In genomic region chr9:22244141-22245011, GRCh38 we compare ENCODE assay signal across 8 cellular contexts.
DNase-seq lines count a peak whose midpoint lies in the region; ATAC-seq and TF ChIP-seq lines count a peak whose summit lies in the region.

No MANE protein-coding gene starts in this region.

- H3K79me2 ChIP-seq in osteoblast (ENCODE audit: insufficient read depth, low read length): no peaks in the 10 kb centered on the region

- H3K4me3 ChIP-seq in epithelial cell of esophagus (ENCODE audit: low read length): no peak overlapping the region
- peak overlapping the region; percentile 10 for H3K4me3 ChIP-seq in osteoblast (ENCODE audit: insufficient read depth, low read length)

- intact Hi-C loops in Calu3 (cut with micrococcal nuclease; ENCODE audit: unreplicated experiment): loop anchor here (1.0 to 5.0 kb wide), 5 partner anchors 137 to 431 kb away; partner anchors contain the start of gene CDKN2B

- H3K4me2 ChIP-seq in osteoblast (ENCODE audit: insufficient read depth, low read length): peak overlapping the region; percentile 60

- no peak overlapping the region for H3K4me3 Mint-ChIP-seq in Calu3 (ENCODE audit: low read depth, unreplicated experiment)

- H2AFZ ChIP-seq in osteoblast (ENCODE audit: low read length): peak overlapping the region; percentile 74

- no peaks in the 10 kb centered on the region for H3K9me3 Mint-ChIP-seq in Calu3 (ENCODE audit: low read depth, unreplicated experiment)

- no peaks in the 10 kb centered on the region for H4K20me1 ChIP-seq in osteoblast (ENCODE audit: insufficient read depth, low read length)

- H3K27ac Mint-ChIP-seq in Calu3 (ENCODE audit: unreplicated experiment): no peak overlapping the region

- H3K27me3 ChIP-seq in osteoblast (ENCODE audit: insufficient read depth, low read length): peaks cover 27% of the 10 kb centered on the region

- no TSS peak for BruUV-seq in Calu3 (replicated peaks; lab: Mats Ljungman, UMichigan)

- peaks cover 9% of the 10 kb centered on the region for H3K4me1 ChIP-seq in osteoblast (ENCODE audit: insufficient read depth, low read length)

- DNase-seq in Calu3: peak; percentile 63
- DNase-seq in SIG-M5 treated with dmso at 0.1 percent for 504 hours (lab: John Stamatoyannopoulos, UW; ENCODE audit: unreplicated experiment): peak; percentile 69
- DNase-seq in epithelial cell of esophagus (ENCODE audit: low read depth): peak; percentile 73
- DNase-seq in osteoblast (ENCODE audit: insufficient read length, low spot score, missing footprints): peak; percentile 27
- no peak for DNase-seq in activated CD4-positive, CD25-positive, alpha-beta regulatory T cell (lab: John Stamatoyannopoulos, UW)

- ATAC-seq in GM18873 (IDR thresholded peaks at IDR 0.05; ENCODE audit: low FRiP score, unreplicated experiment) (peak; percentile 49), GM19455 (IDR thresholded peaks at IDR 0.05; ENCODE audit: unreplicated experiment) (no peak)

- CTCF ChIA-PET in Calu3 (lab: Charles Lee): interaction anchor here (0.7 to 2.2 kb wide), 14 partner anchors 32 to 438 kb away, joined by 3 to 15 read pairs (median 4); partner anchors contain the start of gene CDKN2B

- peaks cover 53% of the 10 kb centered on the region for H3K4me1 Mint-ChIP-seq in Calu3 (ENCODE audit: low read depth, unreplicated experiment)

- no peak overlapping the region for H3K27ac ChIP-seq in osteoblast (ENCODE audit: low read depth, low read length)

- TF ChIP-seq CTCF in Calu3 (IDR thresholded peaks at IDR 0.05; ENCODE audit: unreplicated experiment) (peak; percentile 40), LNCAP (IDR thresholded peaks at IDR 0.05) (peak; percentile 66), epithelial cell of esophagus (IDR thresholded peaks at IDR 0.05; ENCODE audit: insufficient read depth, low read depth, low read length, missing control alignments) (peak; percentile 76), osteoblast (IDR thresholded peaks at IDR 0.05; ENCODE audit: extremely low read depth, low read depth, low read length) (peak; percentile 61)

- H3K9me3 ChIP-seq in osteoblast (ENCODE audit: low read depth, low read length): no peaks in the 10 kb centered on the region

- no peaks in the 10 kb centered on the region for H3K36me3 ChIP-seq in osteoblast (ENCODE audit: insufficient read depth, low read length)

- peaks cover 5% of the 10 kb centered on the region for H3K36me3 Mint-ChIP-seq in Calu3 (ENCODE audit: insufficient read depth, unreplicated experiment)

- no peaks in the 10 kb centered on the region for H3K27me3 Mint-ChIP-seq in Calu3 (ENCODE audit: unreplicated experiment)

Comparison
In these comparisons a context has a peak if more than half of its experiments do, and no peak if none do; other contexts are left out.
1. DNase-seq: peak in Calu3 (single experiment), SIG-M5 treated with dmso at 0.1 percent for 504 hours (single experiment), epithelial cell of esophagus (single experiment) and osteoblast (single experiment); none in activated CD4-positive, CD25-positive, alpha-beta regulatory T cell (0 of 4).
2. Peak in every context shown above with its lines, with median percentiles within 50 percentile points of each other: CTCF ChIP-seq.